In the genomic region with DNA sequence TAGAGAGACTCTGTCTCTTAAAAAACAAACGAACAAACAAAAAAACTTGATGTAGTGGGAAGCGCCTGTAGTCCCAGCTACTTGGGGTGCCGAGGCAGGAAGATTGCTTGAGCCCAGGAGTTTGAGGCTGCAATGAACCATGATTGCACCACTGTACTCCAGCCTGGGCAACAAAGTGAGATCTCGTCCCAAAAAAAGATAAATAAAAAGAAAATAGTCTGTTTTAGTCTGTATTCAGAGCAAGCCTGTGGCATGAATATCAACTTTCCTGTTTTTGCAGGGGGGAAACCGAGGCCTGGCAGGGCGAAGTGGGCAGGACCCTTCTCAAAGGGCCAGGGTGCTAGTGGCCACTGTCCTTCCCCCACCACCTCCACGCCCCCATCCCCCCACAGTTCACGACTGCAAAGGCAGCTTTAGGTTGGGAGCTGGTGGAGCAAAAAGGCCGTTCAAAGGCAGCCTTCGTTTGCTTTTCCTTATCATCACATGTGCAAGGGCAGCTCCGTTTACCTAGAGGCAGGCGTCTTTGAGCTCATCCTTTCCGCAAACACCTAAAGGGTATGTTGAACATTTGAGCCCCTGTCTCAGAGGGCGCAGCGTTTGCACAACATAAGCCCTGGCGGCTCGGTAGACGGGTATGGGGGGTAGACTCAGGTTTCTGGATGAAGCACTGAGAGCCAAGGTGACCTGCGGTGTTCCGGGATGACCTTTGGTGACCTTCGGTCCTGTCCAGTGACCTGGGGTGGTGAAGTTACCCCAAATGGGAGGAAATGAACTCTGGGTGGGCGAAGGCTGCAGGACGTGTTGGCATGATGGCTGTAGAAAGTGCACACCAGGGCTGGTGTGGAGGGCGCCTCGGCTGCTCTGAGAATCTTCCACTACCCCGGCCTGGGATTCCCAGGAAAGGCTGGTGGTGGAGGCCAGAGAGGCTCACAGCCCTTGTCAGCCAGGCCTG, we compare ENCODE assay signal across 1 cellular context.
TF ChIP-seq lines count a peak whose summit lies in the region.

No MANE protein-coding gene starts in this region.

TF ChIP-seq in HepG2, 621 proteins besides CTCF, POLR2A, EP300 and RAD21 (continued from another document and continues in another):
- TF ChIP-seq, protein P1, sequence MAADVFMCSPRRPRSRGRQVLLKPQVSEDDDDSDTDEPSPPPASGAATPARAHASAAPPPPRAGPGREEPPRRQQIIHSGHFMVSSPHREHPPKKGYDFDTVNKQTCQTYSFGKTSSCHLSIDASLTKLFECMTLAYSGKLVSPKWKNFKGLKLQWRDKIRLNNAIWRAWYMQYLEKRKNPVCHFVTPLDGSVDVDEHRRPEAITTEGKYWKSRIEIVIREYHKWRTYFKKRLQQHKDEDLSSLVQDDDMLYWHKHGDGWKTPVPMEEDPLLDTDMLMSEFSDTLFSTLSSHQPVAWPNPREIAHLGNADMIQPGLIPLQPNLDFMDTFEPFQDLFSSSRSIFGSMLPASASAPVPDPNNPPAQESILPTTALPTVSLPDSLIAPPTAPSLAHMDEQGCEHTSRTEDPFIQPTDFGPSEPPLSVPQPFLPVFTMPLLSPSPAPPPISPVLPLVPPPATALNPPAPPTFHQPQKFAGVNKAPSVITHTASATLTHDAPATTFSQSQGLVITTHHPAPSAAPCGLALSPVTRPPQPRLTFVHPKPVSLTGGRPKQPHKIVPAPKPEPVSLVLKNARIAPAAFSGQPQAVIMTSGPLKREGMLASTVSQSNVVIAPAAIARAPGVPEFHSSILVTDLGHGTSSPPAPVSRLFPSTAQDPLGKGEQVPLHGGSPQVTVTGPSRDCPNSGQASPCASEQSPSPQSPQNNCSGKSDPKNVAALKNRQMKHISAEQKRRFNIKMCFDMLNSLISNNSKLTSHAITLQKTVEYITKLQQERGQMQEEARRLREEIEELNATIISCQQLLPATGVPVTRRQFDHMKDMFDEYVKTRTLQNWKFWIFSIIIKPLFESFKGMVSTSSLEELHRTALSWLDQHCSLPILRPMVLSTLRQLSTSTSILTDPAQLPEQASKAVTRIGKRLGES (CRISPR knock-in tag; IDR thresholded peaks at IDR 0.05; ENCODE audit: borderline replicate concordance): peak; percentile 83
- TF ChIP-seq, protein P2, sequence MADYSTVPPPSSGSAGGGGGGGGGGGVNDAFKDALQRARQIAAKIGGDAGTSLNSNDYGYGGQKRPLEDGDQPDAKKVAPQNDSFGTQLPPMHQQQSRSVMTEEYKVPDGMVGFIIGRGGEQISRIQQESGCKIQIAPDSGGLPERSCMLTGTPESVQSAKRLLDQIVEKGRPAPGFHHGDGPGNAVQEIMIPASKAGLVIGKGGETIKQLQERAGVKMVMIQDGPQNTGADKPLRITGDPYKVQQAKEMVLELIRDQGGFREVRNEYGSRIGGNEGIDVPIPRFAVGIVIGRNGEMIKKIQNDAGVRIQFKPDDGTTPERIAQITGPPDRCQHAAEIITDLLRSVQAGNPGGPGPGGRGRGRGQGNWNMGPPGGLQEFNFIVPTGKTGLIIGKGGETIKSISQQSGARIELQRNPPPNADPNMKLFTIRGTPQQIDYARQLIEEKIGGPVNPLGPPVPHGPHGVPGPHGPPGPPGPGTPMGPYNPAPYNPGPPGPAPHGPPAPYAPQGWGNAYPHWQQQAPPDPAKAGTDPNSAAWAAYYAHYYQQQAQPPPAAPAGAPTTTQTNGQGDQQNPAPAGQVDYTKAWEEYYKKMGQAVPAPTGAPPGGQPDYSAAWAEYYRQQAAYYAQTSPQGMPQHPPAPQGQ (CRISPR knock-in tag; IDR thresholded peaks at IDR 0.05; ENCODE audit: borderline replicate concordance): no peak
- TF ChIP-seq, protein P3, sequence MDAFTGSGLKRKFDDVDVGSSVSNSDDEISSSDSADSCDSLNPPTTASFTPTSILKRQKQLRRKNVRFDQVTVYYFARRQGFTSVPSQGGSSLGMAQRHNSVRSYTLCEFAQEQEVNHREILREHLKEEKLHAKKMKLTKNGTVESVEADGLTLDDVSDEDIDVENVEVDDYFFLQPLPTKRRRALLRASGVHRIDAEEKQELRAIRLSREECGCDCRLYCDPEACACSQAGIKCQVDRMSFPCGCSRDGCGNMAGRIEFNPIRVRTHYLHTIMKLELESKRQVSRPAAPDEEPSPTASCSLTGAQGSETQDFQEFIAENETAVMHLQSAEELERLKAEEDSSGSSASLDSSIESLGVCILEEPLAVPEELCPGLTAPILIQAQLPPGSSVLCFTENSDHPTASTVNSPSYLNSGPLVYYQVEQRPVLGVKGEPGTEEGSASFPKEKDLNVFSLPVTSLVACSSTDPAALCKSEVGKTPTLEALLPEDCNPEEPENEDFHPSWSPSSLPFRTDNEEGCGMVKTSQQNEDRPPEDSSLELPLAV (CRISPR knock-in tag; conservative IDR thresholded peaks at IDR 0.05; ENCODE audit: low read depth): no peak
- TF ChIP-seq GFI1 (CRISPR knock-in tag; IDR thresholded peaks at IDR 0.05; ENCODE audit: borderline replicate concordance) (peak; percentile 88), ARNTL (CRISPR knock-in tag; IDR thresholded peaks at IDR 0.05) (peak; percentile 98), RARG (CRISPR knock-in tag; IDR thresholded peaks at IDR 0.05; ENCODE audit: low read depth) (peak; percentile 73; the same call in 1 of the 2 replicates), ZNF326 (CRISPR knock-in tag; IDR thresholded peaks at IDR 0.05; ENCODE audit: borderline replicate concordance) (no peak), GTF3A (CRISPR knock-in tag; conservative IDR thresholded peaks at IDR 0.05) (0 out of 2 replicates have a peak, but pooled peaks have one; percentile 74), NFE2 (CRISPR knock-in tag; IDR thresholded peaks at IDR 0.05) (no peak), MATR3 (CRISPR knock-in tag; IDR thresholded peaks at IDR 0.05) (0 out of 2 replicates have a peak, but pooled peaks have one; percentile 33), AGO1 (IDR thresholded peaks at IDR 0.05; ENCODE audit: low read depth, low read length, poor library complexity, severe bottlenecking) (no peak), SKI (IDR thresholded peaks at IDR 0.05; ENCODE audit: partially characterized antibody) (peak; percentile 87), ATF7 (IDR thresholded peaks at IDR 0.05) (0 out of 2 replicates have a peak, but pooled peaks have one; percentile 32), ATF7 (CRISPR knock-in tag; IDR thresholded peaks at IDR 0.05) (peak; percentile 97), GPN1 (CRISPR knock-in tag; IDR thresholded peaks at IDR 0.05; ENCODE audit: borderline replicate concordance) (no peak)
- TF ChIP-seq, protein P4, sequence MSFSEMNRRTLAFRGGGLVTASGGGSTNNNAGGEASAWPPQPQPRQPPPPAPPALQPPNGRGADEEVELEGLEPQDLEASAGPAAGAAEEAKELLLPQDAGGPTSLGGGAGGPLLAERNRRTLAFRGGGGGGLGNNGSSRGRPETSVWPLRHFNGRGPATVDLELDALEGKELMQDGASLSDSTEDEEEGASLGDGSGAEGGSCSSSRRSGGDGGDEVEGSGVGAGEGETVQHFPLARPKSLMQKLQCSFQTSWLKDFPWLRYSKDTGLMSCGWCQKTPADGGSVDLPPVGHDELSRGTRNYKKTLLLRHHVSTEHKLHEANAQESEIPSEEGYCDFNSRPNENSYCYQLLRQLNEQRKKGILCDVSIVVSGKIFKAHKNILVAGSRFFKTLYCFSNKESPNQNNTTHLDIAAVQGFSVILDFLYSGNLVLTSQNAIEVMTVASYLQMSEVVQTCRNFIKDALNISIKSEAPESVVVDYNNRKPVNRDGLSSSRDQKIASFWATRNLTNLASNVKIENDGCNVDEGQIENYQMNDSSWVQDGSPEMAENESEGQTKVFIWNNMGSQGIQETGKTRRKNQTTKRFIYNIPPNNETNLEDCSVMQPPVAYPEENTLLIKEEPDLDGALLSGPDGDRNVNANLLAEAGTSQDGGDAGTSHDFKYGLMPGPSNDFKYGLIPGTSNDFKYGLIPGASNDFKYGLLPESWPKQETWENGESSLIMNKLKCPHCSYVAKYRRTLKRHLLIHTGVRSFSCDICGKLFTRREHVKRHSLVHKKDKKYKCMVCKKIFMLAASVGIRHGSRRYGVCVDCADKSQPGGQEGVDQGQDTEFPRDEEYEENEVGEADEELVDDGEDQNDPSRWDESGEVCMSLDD (CRISPR knock-in tag; IDR thresholded peaks at IDR 0.05; ENCODE audit: borderline replicate concordance): peak; percentile 99
- TF ChIP-seq, protein P5, sequence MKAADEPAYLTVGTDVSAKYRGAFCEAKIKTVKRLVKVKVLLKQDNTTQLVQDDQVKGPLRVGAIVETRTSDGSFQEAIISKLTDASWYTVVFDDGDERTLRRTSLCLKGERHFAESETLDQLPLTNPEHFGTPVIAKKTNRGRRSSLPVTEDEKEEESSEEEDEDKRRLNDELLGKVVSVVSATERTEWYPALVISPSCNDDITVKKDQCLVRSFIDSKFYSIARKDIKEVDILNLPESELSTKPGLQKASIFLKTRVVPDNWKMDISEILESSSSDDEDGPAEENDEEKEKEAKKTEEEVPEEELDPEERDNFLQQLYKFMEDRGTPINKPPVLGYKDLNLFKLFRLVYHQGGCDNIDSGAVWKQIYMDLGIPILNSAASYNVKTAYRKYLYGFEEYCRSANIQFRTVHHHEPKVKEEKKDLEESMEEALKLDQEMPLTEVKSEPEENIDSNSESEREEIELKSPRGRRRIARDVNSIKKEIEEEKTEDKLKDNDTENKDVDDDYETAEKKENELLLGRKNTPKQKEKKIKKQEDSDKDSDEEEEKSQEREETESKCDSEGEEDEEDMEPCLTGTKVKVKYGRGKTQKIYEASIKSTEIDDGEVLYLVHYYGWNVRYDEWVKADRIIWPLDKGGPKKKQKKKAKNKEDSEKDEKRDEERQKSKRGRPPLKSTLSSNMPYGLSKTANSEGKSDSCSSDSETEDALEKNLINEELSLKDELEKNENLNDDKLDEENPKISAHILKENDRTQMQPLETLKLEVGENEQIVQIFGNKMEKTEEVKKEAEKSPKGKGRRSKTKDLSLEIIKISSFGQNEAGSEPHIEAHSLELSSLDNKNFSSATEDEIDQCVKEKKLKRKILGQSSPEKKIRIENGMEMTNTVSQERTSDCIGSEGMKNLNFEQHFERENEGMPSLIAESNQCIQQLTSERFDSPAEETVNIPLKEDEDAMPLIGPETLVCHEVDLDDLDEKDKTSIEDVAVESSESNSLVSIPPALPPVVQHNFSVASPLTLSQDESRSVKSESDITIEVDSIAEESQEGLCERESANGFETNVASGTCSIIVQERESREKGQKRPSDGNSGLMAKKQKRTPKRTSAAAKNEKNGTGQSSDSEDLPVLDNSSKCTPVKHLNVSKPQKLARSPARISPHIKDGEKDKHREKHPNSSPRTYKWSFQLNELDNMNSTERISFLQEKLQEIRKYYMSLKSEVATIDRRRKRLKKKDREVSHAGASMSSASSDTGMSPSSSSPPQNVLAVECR (CRISPR knock-in tag; IDR thresholded peaks at IDR 0.05; ENCODE audit: borderline replicate concordance): peak; percentile 49; the same call in 1 of the 2 replicates
- TF ChIP-seq, protein P6, sequence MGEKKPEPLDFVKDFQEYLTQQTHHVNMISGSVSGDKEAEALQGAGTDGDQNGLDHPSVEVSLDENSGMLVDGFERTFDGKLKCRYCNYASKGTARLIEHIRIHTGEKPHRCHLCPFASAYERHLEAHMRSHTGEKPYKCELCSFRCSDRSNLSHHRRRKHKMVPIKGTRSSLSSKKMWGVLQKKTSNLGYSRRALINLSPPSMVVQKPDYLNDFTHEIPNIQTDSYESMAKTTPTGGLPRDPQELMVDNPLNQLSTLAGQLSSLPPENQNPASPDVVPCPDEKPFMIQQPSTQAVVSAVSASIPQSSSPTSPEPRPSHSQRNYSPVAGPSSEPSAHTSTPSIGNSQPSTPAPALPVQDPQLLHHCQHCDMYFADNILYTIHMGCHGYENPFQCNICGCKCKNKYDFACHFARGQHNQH (CRISPR knock-in tag; IDR thresholded peaks at IDR 0.05): peak; percentile 94; the same call in 1 of the 2 replicates
- TF ChIP-seq, protein P7, sequence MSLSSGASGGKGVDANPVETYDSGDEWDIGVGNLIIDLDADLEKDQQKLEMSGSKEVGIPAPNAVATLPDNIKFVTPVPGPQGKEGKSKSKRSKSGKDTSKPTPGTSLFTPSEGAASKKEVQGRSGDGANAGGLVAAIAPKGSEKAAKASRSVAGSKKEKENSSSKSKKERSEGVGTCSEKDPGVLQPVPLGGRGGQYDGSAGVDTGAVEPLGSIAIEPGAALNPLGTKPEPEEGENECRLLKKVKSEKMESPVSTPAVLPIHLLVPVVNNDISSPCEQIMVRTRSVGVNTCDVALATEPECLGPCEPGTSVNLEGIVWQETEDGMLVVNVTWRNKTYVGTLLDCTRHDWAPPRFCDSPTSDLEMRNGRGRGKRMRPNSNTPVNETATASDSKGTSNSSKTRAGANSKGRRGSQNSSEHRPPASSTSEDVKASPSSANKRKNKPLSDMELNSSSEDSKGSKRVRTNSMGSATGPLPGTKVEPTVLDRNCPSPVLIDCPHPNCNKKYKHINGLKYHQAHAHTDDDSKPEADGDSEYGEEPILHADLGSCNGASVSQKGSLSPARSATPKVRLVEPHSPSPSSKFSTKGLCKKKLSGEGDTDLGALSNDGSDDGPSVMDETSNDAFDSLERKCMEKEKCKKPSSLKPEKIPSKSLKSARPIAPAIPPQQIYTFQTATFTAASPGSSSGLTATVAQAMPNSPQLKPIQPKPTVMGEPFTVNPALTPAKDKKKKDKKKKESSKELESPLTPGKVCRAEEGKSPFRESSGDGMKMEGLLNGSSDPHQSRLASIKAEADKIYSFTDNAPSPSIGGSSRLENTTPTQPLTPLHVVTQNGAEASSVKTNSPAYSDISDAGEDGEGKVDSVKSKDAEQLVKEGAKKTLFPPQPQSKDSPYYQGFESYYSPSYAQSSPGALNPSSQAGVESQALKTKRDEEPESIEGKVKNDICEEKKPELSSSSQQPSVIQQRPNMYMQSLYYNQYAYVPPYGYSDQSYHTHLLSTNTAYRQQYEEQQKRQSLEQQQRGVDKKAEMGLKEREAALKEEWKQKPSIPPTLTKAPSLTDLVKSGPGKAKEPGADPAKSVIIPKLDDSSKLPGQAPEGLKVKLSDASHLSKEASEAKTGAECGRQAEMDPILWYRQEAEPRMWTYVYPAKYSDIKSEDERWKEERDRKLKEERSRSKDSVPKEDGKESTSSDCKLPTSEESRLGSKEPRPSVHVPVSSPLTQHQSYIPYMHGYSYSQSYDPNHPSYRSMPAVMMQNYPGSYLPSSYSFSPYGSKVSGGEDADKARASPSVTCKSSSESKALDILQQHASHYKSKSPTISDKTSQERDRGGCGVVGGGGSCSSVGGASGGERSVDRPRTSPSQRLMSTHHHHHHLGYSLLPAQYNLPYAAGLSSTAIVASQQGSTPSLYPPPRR (CRISPR knock-in tag; IDR thresholded peaks at IDR 0.05; ENCODE audit: borderline replicate concordance): peak; percentile 99
